In genomic region chrX:48521353-48522243, GRCh38 we compare ENCODE assay signal across 8 cellular contexts. TPM values are rescaled to one million over a fixed set of nuclear protein-coding genes. Genes with fewer than 3 reads are reported as not detected.
DNase-seq lines count a peak whose midpoint lies in the region; ATAC-seq lines count a peak whose summit lies in the region.

Gene EBP (plus strand): TSS chrX:48521808. CDS start chrX:48523772, 1,964 bp downstream.

- peaks cover 4% of the 10 kb centered on the region for H3K4me1 ChIP-seq in effector memory CD4-positive, alpha-beta T cell (ENCODE audit: control insufficient read depth, insufficient read depth, low read length, poor library complexity, severe bottlenecking)

- H3K27me3 Mint-ChIP-seq in memory B cell, result no peaks in the 10 kb centered on the region

- H3K9me3 ChIP-seq in effector memory CD4-positive, alpha-beta T cell (ENCODE audit: control insufficient read depth, low read length), result no peaks in the 10 kb centered on the region

- peak within 1 kb of the TSS; percentile 82 for H3K27ac Mint-ChIP-seq in memory B cell

- ATAC-seq in GM21360 (IDR thresholded peaks at IDR 0.05; ENCODE audit: unreplicated experiment) (peak; percentile 92), memory B cell (ENCODE audit: low read depth) (peak; percentile 96)

- peaks cover 2% of the 10 kb centered on the region for H3K36me3 Mint-ChIP-seq in memory B cell

- DNase-seq in CMK (ENCODE audit: low read depth) (peak; percentile 91), HT1080 (ENCODE audit: low read depth) (peak; percentile 89), NOMO-1 (lab: John Stamatoyannopoulos, UW; ENCODE audit: unreplicated experiment in 2 of 2) (peak; percentile 89 to 95), memory B cell (ENCODE audit: low spot score in 2 of 2) (peak; percentile 67 to 86)
- DNase-seq in activated CD8-positive, alpha-beta memory T cell treated with anti-CD3 and anti-CD28 coated beads for 24 hours, result peak; percentile 94
- DNase-seq in effector memory CD4-positive, alpha-beta T cell, result peak; percentile 90 to 92 (median 92)
- DNase-seq in stimulated activated CD8-positive, alpha-beta memory T cell treated with anti-CD3 and anti-CD28 coated beads, Interleukin-12 subunit alpha, Interleukin-12 subunit beta, amount 100 ng/mL, for 1 hour (ENCODE audit: low read depth), result peak; percentile 88

- peak within 1 kb of the TSS; percentile 86 for H3K4me3 Mint-ChIP-seq in memory B cell

- no peaks in the 10 kb centered on the region for H3K9me3 Mint-ChIP-seq in memory B cell

- peaks cover 13% of the 10 kb centered on the region for H3K4me1 Mint-ChIP-seq in memory B cell

- no peaks in the 10 kb centered on the region for H3K27me3 ChIP-seq in effector memory CD4-positive, alpha-beta T cell (replicated peaks; ENCODE audit: control insufficient read depth, insufficient read depth, low read length, poor library complexity, severe bottlenecking)

- peak within 1 kb of the TSS; percentile 51 for H3K4me3 ChIP-seq in effector memory CD4-positive, alpha-beta T cell (ENCODE audit: insufficient read depth, low read depth, low read length, poor library complexity, severe bottlenecking)

- peaks cover 2% of the 10 kb centered on the region for H3K36me3 ChIP-seq in effector memory CD4-positive, alpha-beta T cell (ENCODE audit: control insufficient read depth, insufficient read depth, low read length)

- H3K27ac ChIP-seq in effector memory CD4-positive, alpha-beta T cell (ENCODE audit: insufficient read depth, low read length, poor library complexity, severe bottlenecking), result peak within 1 kb of the TSS; percentile 69

RNA-seq across cellular contexts. Expression of gene EBP, which starts in this region (rescaled TPM):
- total RNA-seq in HT1080 (2014; rRNA removed; shearing (Covaris generic)), result 129 and 145 TPM in 2 replicates
- 35.9 and 50.8 TPM in 2 replicates for polyA plus RNA-seq in HT1080 (2015; cell fraction: cytosol; rRNA removed)
- 44.3 and 52.3 TPM in 2 replicates for polyA plus RNA-seq in HT1080 (2015; cell fraction: nucleus; rRNA removed)

Comparison
In these comparisons a context has a peak if more than half of its experiments do, and no peak if none do; other contexts are left out.
1. Peak in every context shown above with its lines: DNase-seq, ATAC-seq, H3K4me3 ChIP-seq and H3K27ac ChIP-seq.